In genomic region chr17:55778389-55779118, GRCh38 we compare ENCODE assay signal across 26 cellular contexts. TPM values are rescaled to one million over a fixed set of nuclear protein-coding genes. Genes with fewer than 3 reads are reported as not detected.
A peak's percentile ranks its signal among the peaks of the same experiment; 100 is the strongest.
DNase-seq lines count a peak whose midpoint lies in the region; ATAC-seq, FAIRE-seq and TF ChIP-seq lines count a peak whose summit lies in the region.
"Had no signal": no experiment of that assay in that cellular context is flagged by ENCODE, and none has a peak within 500 bp of the region (broad histone marks: within the 10 kb centered on the region; RNA-seq: fewer than 3 reads in every experiment).

No MANE protein-coding gene starts in this region.

- H3K4me3 ChIP-seq in HepG2 (replicated peaks in 1 of 3; ENCODE audit: insufficient read depth in 1 of 3, low read depth in 2 of 3, low read length in 3 of 3): no peak overlapping the region
- H3K4me3 ChIP-seq in right lobe of liver: no peak overlapping the region
- no peak overlapping the region for H3K4me3 ChIP-seq in K562
- H3K4me3 ChIP-seq: GM12878, GM23338, HAP-1 had no signal

- POLR2A ChIA-PET in HepG2 (lab: Yijun Ruan, JAX) (no interaction called here), K562 (lab: Yijun Ruan, JAX) (no interaction called here)

- CTCF ChIA-PET in HepG2 (lab: Yijun Ruan, JAX; ENCODE audit: low intra/inter-chr PET ratio, low total read pairs) (no interaction called here), K562 (lab: Yijun Ruan, JAX; ENCODE audit: low intra/inter-chr PET ratio) (no interaction called here)

- BruUV-seq in HepG2 (replicated peaks; lab: Mats Ljungman, UMichigan): no TSS peak
- BruUV-seq in K562 (replicated peaks; lab: Mats Ljungman, UMichigan): no TSS peak

- H3K27me3 ChIP-seq in HepG2 (ENCODE audit: control insufficient read depth in 1 of 2, insufficient read depth in 2 of 2, low read length in 2 of 2) (no peaks in the 10 kb centered on the region), right lobe of liver (no peaks in the 10 kb centered on the region), K562 (ENCODE audit: control insufficient read depth in 2 of 2, insufficient read depth in 2 of 2, low read length in 2 of 2) (no peaks in the 10 kb centered on the region)
- H3K27me3 ChIP-seq: BE2C had no signal

- H3K4me2 ChIP-seq in HepG2 (ENCODE audit: low read depth, low read length) (no peak overlapping the region), K562 (ENCODE audit: insufficient read depth, low read length) (no peak overlapping the region)
- H3K4me2 ChIP-seq: GM23338 had no signal

- intact Hi-C loops in HepG2 (cut with micrococcal nuclease; ENCODE audit: unreplicated experiment): no loop called here
- intact Hi-C loops in right lobe of liver (cut with DNase I): loop anchor here in 1 of 2 donors (10.0 kb wide), 1 partner anchor 254 kb away; no protein-coding TSS in a partner anchor
- intact Hi-C loops in K562 (cut with micrococcal nuclease): no loop called here

- no peak for TF ChIP-seq POLR2A in HepG2 (IDR thresholded peaks at IDR 0.05; ENCODE audit: insufficient read depth in 1 of 2, low read depth in 2 of 2, low read length in 2 of 2)
- no peak for TF ChIP-seq POLR2A in right lobe of liver (IDR thresholded peaks at IDR 0.05)
- TF ChIP-seq POLR2A in K562 (conservative IDR thresholded peaks at IDR 0.05): no peak

- no peaks in the 10 kb centered on the region for H4K20me1 ChIP-seq in HepG2 (ENCODE audit: insufficient read depth, low read length)
- H4K20me1 ChIP-seq in K562 (replicated peaks; ENCODE audit: control insufficient read depth, insufficient read depth, low read length): no peaks in the 10 kb centered on the region

- no peaks in the 10 kb centered on the region for H3K9me1 ChIP-seq in K562 (ENCODE audit: control insufficient read depth, insufficient read depth, low read length)

- TF ChIP-seq EP300 in HepG2 (IDR thresholded peaks at IDR 0.05; ENCODE audit: low read depth in 2 of 2, low read length in 2 of 2) (no peak), HepG2 (CRISPR knock-in tag; IDR thresholded peaks at IDR 0.05; ENCODE audit: borderline replicate concordance) (no peak), Ishikawa (IDR thresholded peaks at IDR 0.05; ENCODE audit: borderline replicate concordance) (peak; percentile 87), K562 (IDR thresholded peaks at IDR 0.05; ENCODE audit: low read length) (no peak)

- TF ChIP-seq RAD21 in HepG2 (CRISPR knock-in tag; IDR thresholded peaks at IDR 0.05) (no peak), Ishikawa (IDR thresholded peaks at IDR 0.05; ENCODE audit: low read depth) (no peak), K562 (CRISPR knock-in tag; conservative IDR thresholded peaks at IDR 0.05 in 1 of 2, IDR thresholded peaks at IDR 0.05 in 1 of 2) (no peak)

- TF ChIP-seq CTCF in HepG2 (CRISPR knock-in tag; IDR thresholded peaks at IDR 0.05): no peak
- no peak for TF ChIP-seq CTCF in right lobe of liver (IDR thresholded peaks at IDR 0.05)
- TF ChIP-seq CTCF in K562 (IDR thresholded peaks at IDR 0.05 in 2 of 3, conservative IDR thresholded peaks at IDR 0.05 in 1 of 3; ENCODE audit: insufficient read depth in 2 of 3, low read depth in 1 of 3, low read length in 3 of 3): no peak

- DNase-seq in HepG2 (ENCODE audit: low spot score) (no peak), right lobe of liver (no peak), K562 (ENCODE audit: extremely low read depth in 1 of 4, low spot score in 3 of 4) (no peak), substantia nigra (lab: John Stamatoyannopoulos, UW) (no peak), cerebellar nuclear complex (lab: John Stamatoyannopoulos, UW) (no peak)
- no peak for DNase-seq in activated effector memory CD4-positive, alpha-beta T cell treated with Interleukin-2 at 50 U/mL for 16 hours
- no peak for DNase-seq in stimulated activated CD4-positive, alpha-beta T cell treated with anti-CD3 and anti-CD28 coated beads, Interleukin-2, amount 100 ng/mL, for 48 hours
- DNase-seq: ACHN; AML-193; BE2C; CD4-positive, CD25-positive, alpha-beta regulatory T cell; CD8-positive, alpha-beta T cell; DMS 273 treated with DMSO at 0.1 percent for 48 hours; DMS79; EL; GDM1; HFFc6 had no signal

- H3K9ac ChIP-seq in HepG2 (ENCODE audit: insufficient read depth, low read depth, low read length) (no peak overlapping the region), K562 (ENCODE audit: insufficient read depth in 1 of 2, low read depth in 2 of 2, low read length in 2 of 2) (no peak overlapping the region)

- H3K9me3 ChIP-seq in HepG2 (ENCODE audit: low read length) (no peaks in the 10 kb centered on the region), right lobe of liver (no peaks in the 10 kb centered on the region), K562 (replicated peaks; ENCODE audit: control insufficient read depth, insufficient read depth, low read depth, low read length) (no peaks in the 10 kb centered on the region)
- H3K9me3 ChIP-seq: BE2C, HAP-1 had no signal

- 92% methylated on average over 6 of the region's 6 CpGs for WGBS in HepG2 (ENCODE audit: low lambda C conversion rate)
- WGBS in right lobe of liver (ENCODE audit: insufficient coverage, low coverage, low lambda C conversion rate, missing lambda C conversion rate): 98% methylated on average over 5 of the region's 6 CpGs
- WGBS in K562 (ENCODE audit: insufficient coverage, low coverage, missing lambda C conversion rate): 88% methylated on average over 6 of the region's 6 CpGs

- H3K27ac ChIP-seq in HepG2 (ENCODE audit: extremely low read length, insufficient read depth, low read length) (no peak overlapping the region), right lobe of liver (no peak overlapping the region), K562 (ENCODE audit: extremely low read depth, low read depth, low read length) (no peak overlapping the region), substantia nigra (ENCODE audit: low read depth, low read length, poor library complexity, severe bottlenecking) (no peak overlapping the region)
- H3K27ac ChIP-seq: 22Rv1, C4-2B had no signal

- FAIRE-seq in HepG2 (lab: Jason Lieb, UNC) (no peak), K562 (lab: Jason Lieb, UNC) (no peak)
- FAIRE-seq: A204.1, D721Med, GM12878, H54 had no signal

- H2AFZ ChIP-seq in HepG2 (ENCODE audit: low read length) (no peak overlapping the region), K562 (ENCODE audit: low read depth, low read length) (no peak overlapping the region)
- H2AFZ ChIP-seq: GM23338 had no signal

- H3K79me2 ChIP-seq in HepG2 (ENCODE audit: insufficient read depth, low read length): no peaks in the 10 kb centered on the region
- H3K79me2 ChIP-seq in K562 (ENCODE audit: control insufficient read depth, insufficient read depth, low read length): no peaks in the 10 kb centered on the region

- in situ Hi-C loops in HepG2 (cut with HindIII; ENCODE audit: extremely low pct_ligation_motif_present, low pct_unique_long_range_greater_than_20kb) (no loop called here), K562 (cut with MboI) (no loop called here)

- peaks cover 18% of the 10 kb centered on the region for H3K4me1 ChIP-seq in HepG2 (ENCODE audit: insufficient read depth, low read length)
- H3K4me1 ChIP-seq in right lobe of liver: no peaks in the 10 kb centered on the region
- H3K4me1 ChIP-seq in K562 (replicated peaks in 1 of 2; ENCODE audit: control insufficient read depth in 2 of 2, insufficient read depth in 2 of 2, low read length in 2 of 2): no peaks in the 10 kb centered on the region; a peak in 1 of 5 replicates
- H3K4me1 ChIP-seq: BE2C, HAP-1 had no signal

- ATAC-seq in HepG2 (no peak), right lobe of liver (no peak), K562 (no peak)
- ATAC-seq: CD8-positive, alpha-beta T cell; GM12878; GM23338 had no signal

- H3K36me3 ChIP-seq in HepG2 (replicated peaks in 1 of 2; ENCODE audit: control insufficient read depth in 1 of 2, insufficient read depth in 2 of 2, low read length in 2 of 2) (peaks cover 7 to 26% of the 10 kb centered on the region in 2 experiments), right lobe of liver (peaks cover 0 to 41% (median 15%) of the 10 kb centered on the region in 4 donors), K562 (ENCODE audit: control insufficient read depth, insufficient read depth, low read length) (peaks cover 45% of the 10 kb centered on the region; the same call in 2 of the 3 replicates)
- H3K36me3 ChIP-seq: HAP-1 had no signal

RNA-seq across cellular contexts. Expression of gene PCTP, which starts 27.7 kb away (rescaled TPM):
- 50.7 and 66.3 TPM in 2 replicates for total RNA-seq in HepG2 (2016; rRNA removed; fragmentation: Illumina TruSeq; extraction: Trizol)
- total RNA-seq in HepG2 (2016; cell fraction: cytosol; rRNA removed; fragmentation: Illumina TruSeq; extraction: Trizol; ENCODE audit: low read depth): 11.7 and 12.0 TPM in 2 replicates
- total RNA-seq in HepG2 (2016; cell fraction: insoluble cytoplasmic fraction; rRNA removed; fragmentation: Illumina TruSeq; extraction: Trizol): 54.0 and 71.4 TPM in 2 replicates
- 39.4 and 41.1 TPM in 2 replicates for total RNA-seq in HepG2 (2016; cell fraction: membrane; rRNA removed; fragmentation: Illumina TruSeq; extraction: Trizol)
- 23.2 and 24.9 TPM in 2 replicates for total RNA-seq in HepG2 (2016; cell fraction: nucleus; rRNA removed; fragmentation: Illumina TruSeq; extraction: Trizol)
- 31.0 and 37.1 TPM in 2 replicates for polyA plus RNA-seq in HepG2 (2011; rRNA removed)
- polyA plus RNA-seq in HepG2 (2011; cell fraction: cytosol; rRNA removed): 33.2 and 42.6 TPM in 2 replicates
- polyA plus RNA-seq in HepG2 (2011; cell fraction: nucleus; rRNA removed): 15.1 and 17.8 TPM in 2 replicates
- 24.1 and 24.8 TPM in 2 replicates for polyA plus RNA-seq in HepG2 (2012)
- polyA plus RNA-seq in HepG2 (2016; cell fraction: cytosol; fragmentation: Illumina TruSeq; extraction: Trizol; ENCODE audit: low read depth): 10.2 and 13.1 TPM in 2 replicates
- polyA plus RNA-seq in HepG2 (2016; cell fraction: insoluble cytoplasmic fraction; fragmentation: Illumina TruSeq; extraction: Trizol; ENCODE audit: low read depth): 54.7 and 63.4 TPM in 2 replicates
- 26.6 and 28.7 TPM in 2 replicates for polyA plus RNA-seq in HepG2 (2016; cell fraction: membrane; fragmentation: Illumina TruSeq; extraction: Trizol; ENCODE audit: low read depth)
- polyA plus RNA-seq in HepG2 (2016; cell fraction: nucleus; fragmentation: Illumina TruSeq; extraction: Trizol; ENCODE audit: insufficient read depth, low read depth): 33.0 and 35.1 TPM in 2 replicates
- polyA minus RNA-seq in HepG2 (2011; rRNA and poly(A)+ RNA removed; ENCODE audit: low replicate concordance): 4.1 and 30.1 TPM in 2 replicates
- 14.5 and 16.1 TPM in 2 replicates for polyA minus RNA-seq in HepG2 (2011; cell fraction: cytosol; rRNA and poly(A)+ RNA removed)
- polyA minus RNA-seq in HepG2 (2011; cell fraction: nucleus; rRNA and poly(A)+ RNA removed): 23.0 and 27.8 TPM in 2 replicates
- total RNA-seq in right lobe of liver: 10 to 100 TPM; 27.4 to 82.6 (median 68.1) TPM
- total RNA-seq in K562 (2011; cell fraction: chromatin; rRNA removed; ENCODE audit: low replicate concordance): 19.4 and 28.2 TPM in 2 replicates
- total RNA-seq in K562 (2011; cell fraction: nucleolus; rRNA removed): 14.7 and 19.2 TPM in 2 replicates
- total RNA-seq in K562 (2011; cell fraction: nucleoplasm; rRNA removed): 24.1 and 28.7 TPM in 2 replicates
- total RNA-seq in K562 (2014; rRNA removed): 39.8 and 41.2 TPM in 2 replicates
- 42.7 and 43.3 TPM in 2 replicates for total RNA-seq in K562 (2014; rRNA removed; fragmentation: Illumina TruSeq; extraction: Trizol)
- total RNA-seq in K562 (2015; rRNA removed; fragmentation: Illumina TruSeq; extraction: Trizol): 48.6 and 48.8 TPM in 2 replicates
- total RNA-seq in K562 (2021): 33.1 and 33.8 TPM in 2 replicates
- 53.4 and 62.3 TPM in 2 replicates for polyA plus RNA-seq in K562 (2011; rRNA removed)
- polyA plus RNA-seq in K562 (2011; cell fraction: cytosol; rRNA removed): 30.1 and 56.9 TPM in 2 replicates
- polyA plus RNA-seq in K562 (2011; cell fraction: nucleus; rRNA removed): 18.4 and 28.6 TPM in 2 replicates
- polyA plus RNA-seq in K562 (2012): 44.4 and 45.6 TPM in 2 replicates
- polyA plus RNA-seq in K562 (2014; fragmentation: Illumina TruSeq; extraction: Trizol): 55.5 and 62.2 TPM in 2 replicates
- 10 to 100 TPM; 10.9 to 12.4 TPM for polyA plus RNA-seq in K562 (2014; fragmentation: Nextera tagmentation; extraction: Ambion mirVana)
- polyA plus RNA-seq in K562 (2014; rRNA removed): 37.4 and 47.1 TPM in 2 replicates
- 53.5 and 54.3 TPM in 2 replicates for polyA minus RNA-seq in K562 (2011; rRNA and poly(A)+ RNA removed)
- polyA minus RNA-seq in K562 (2011; cell fraction: cytosol; rRNA and poly(A)+ RNA removed): 14.6 and 16.9 TPM in 2 replicates
- 15.3 and 29.4 TPM in 2 replicates for polyA minus RNA-seq in K562 (2011; cell fraction: nucleus; rRNA and poly(A)+ RNA removed)

RNA-seq across cellular contexts. Expression of gene TMEM100, which starts 55.9 kb away (rescaled TPM):
- total RNA-seq in HepG2 (2016; rRNA removed; fragmentation: Illumina TruSeq; extraction: Trizol) (not detected in 2 replicates), right lobe of liver (1 to 10 TPM; 1.8 to 8.3 (median 4.5) TPM), K562 (2014; rRNA removed) (0.08 and 0.50 TPM in 2 replicates), K562 (2014; rRNA removed; fragmentation: Illumina TruSeq; extraction: Trizol) (0.16 and 0.22 TPM in 2 replicates), K562 (2015; rRNA removed; fragmentation: Illumina TruSeq; extraction: Trizol) (0.23 and 0.29 TPM in 2 replicates), K562 (2021) (0.20 and 0.34 TPM in 2 replicates)
- total RNA-seq in HepG2 (2016; cell fraction: cytosol; rRNA removed; fragmentation: Illumina TruSeq; extraction: Trizol; ENCODE audit: low read depth): not detected in 2 replicates
- not detected in 2 replicates for total RNA-seq in HepG2 (2016; cell fraction: insoluble cytoplasmic fraction; rRNA removed; fragmentation: Illumina TruSeq; extraction: Trizol)
- total RNA-seq in HepG2 (2016; cell fraction: membrane; rRNA removed; fragmentation: Illumina TruSeq; extraction: Trizol): not detected in 2 replicates
- total RNA-seq in HepG2 (2016; cell fraction: nucleus; rRNA removed; fragmentation: Illumina TruSeq; extraction: Trizol): not detected in 2 replicates
- polyA plus RNA-seq in HepG2 (2011; rRNA removed) (not detected in 2 replicates), K562 (2011; rRNA removed) (0.14 TPM in 1 of 2 replicates, not detected in the other), K562 (2014; fragmentation: Illumina TruSeq; extraction: Trizol) (0.19 and 0.42 TPM in 2 replicates), K562 (2014; fragmentation: Nextera tagmentation; extraction: Ambion mirVana) (under 1 TPM; 0.13 to 0.18 TPM), K562 (2014; rRNA removed) (0.12 TPM in 1 of 2 replicates, not detected in the other)
- not detected in 2 replicates for polyA plus RNA-seq in HepG2 (2011; cell fraction: cytosol; rRNA removed)
- not detected in 2 replicates for polyA plus RNA-seq in HepG2 (2011; cell fraction: nucleus; rRNA removed)
- polyA plus RNA-seq in HepG2 (2012): not detected in 2 replicates
- not detected in 2 replicates for polyA plus RNA-seq in HepG2 (2016; cell fraction: cytosol; fragmentation: Illumina TruSeq; extraction: Trizol; ENCODE audit: low read depth)
- not detected in 2 replicates for polyA plus RNA-seq in HepG2 (2016; cell fraction: insoluble cytoplasmic fraction; fragmentation: Illumina TruSeq; extraction: Trizol; ENCODE audit: low read depth)
- polyA plus RNA-seq in HepG2 (2016; cell fraction: membrane; fragmentation: Illumina TruSeq; extraction: Trizol; ENCODE audit: low read depth): not detected in 2 replicates
- not detected in 2 replicates for polyA plus RNA-seq in HepG2 (2016; cell fraction: nucleus; fragmentation: Illumina TruSeq; extraction: Trizol; ENCODE audit: insufficient read depth, low read depth)
- polyA minus RNA-seq in HepG2 (2011; rRNA and poly(A)+ RNA removed; ENCODE audit: low replicate concordance): not detected in 2 replicates
- not detected in 2 replicates for polyA minus RNA-seq in HepG2 (2011; cell fraction: cytosol; rRNA and poly(A)+ RNA removed)
- not detected in 2 replicates for polyA minus RNA-seq in HepG2 (2011; cell fraction: nucleus; rRNA and poly(A)+ RNA removed)
- not detected in 2 replicates for total RNA-seq in K562 (2011; cell fraction: chromatin; rRNA removed; ENCODE audit: low replicate concordance)
- not detected in 2 replicates for total RNA-seq in K562 (2011; cell fraction: nucleolus; rRNA removed)
- 1.0 and 1.6 TPM in 2 replicates for total RNA-seq in K562 (2011; cell fraction: nucleoplasm; rRNA removed)
- not detected in 2 replicates for polyA plus RNA-seq in K562 (2011; cell fraction: cytosol; rRNA removed)
- 0.25 TPM in 1 of 2 replicates, not detected in the other for polyA plus RNA-seq in K562 (2011; cell fraction: nucleus; rRNA removed)
- 0.40 and 0.76 TPM in 2 replicates for polyA plus RNA-seq in K562 (2012)
- 0.09 TPM in 1 of 2 replicates, not detected in the other for polyA minus RNA-seq in K562 (2011; rRNA and poly(A)+ RNA removed)
- polyA minus RNA-seq in K562 (2011; cell fraction: cytosol; rRNA and poly(A)+ RNA removed): not detected in 2 replicates
- 0.56 TPM in 1 of 2 replicates, not detected in the other for polyA minus RNA-seq in K562 (2011; cell fraction: nucleus; rRNA and poly(A)+ RNA removed)
- total RNA-seq: CD4-positive, CD25-positive, alpha-beta regulatory T cell; CD8-positive, alpha-beta T cell; GM12878 had no signal
- polyA plus RNA-seq: CD4-positive, CD25-positive, alpha-beta regulatory T cell; GM12878 had no signal

Comparison
In these comparisons a context has a peak if more than half of its experiments do, and no peak if none do; other contexts are left out.
1. Of the 241 proteins assayed by ChIP-seq in both HepG2 and K562: peak only in HepG2: MAFF and MAFK; only in K562: none; in both: none; in neither: 239.